ENCODE assay signal across 15 cellular contexts in genomic region chr12:18257251-18257650, GRCh38. TPM values are rescaled to one million over a fixed set of nuclear protein-coding genes. Genes with fewer than 3 reads are reported as not detected.
"Had no signal": no experiment of that assay in that cellular context is flagged by ENCODE, and none has a peak within 500 bp of the region (broad histone marks: within the 10 kb centered on the region; RNA-seq: fewer than 3 reads in every experiment).

No MANE protein-coding gene starts in this region.

- H3K27me3 ChIP-seq: esophagus squamous epithelium, foreskin keratinocyte, sigmoid colon had no signal

- DNase-seq: dermis blood vessel endothelial cell; esophagus squamous epithelium; foreskin keratinocyte; immature natural killer cell; naive thymus-derived CD4-positive, alpha-beta T cell; posterior cingulate gyrus; sigmoid colon; stimulated activated CD4-positive, alpha-beta T cell treated with anti-CD3 and anti-CD28 coated beads, Interleukin-12 subunit alpha, Interleukin-12 subunit beta, amount 100 ng/mL, for 4 hours; stimulated activated naive CD4-positive, alpha-beta T cell; trophoblast cell had no signal

- ATAC-seq: foreskin keratinocyte; naive thymus-derived CD4-positive, alpha-beta T cell had no signal

- H3K27ac ChIP-seq: esophagus squamous epithelium, foreskin keratinocyte, sigmoid colon had no signal

- H3K36me3 ChIP-seq: esophagus squamous epithelium, sigmoid colon had no signal

- H3K9me3 ChIP-seq: esophagus squamous epithelium, sigmoid colon had no signal

- H3K4me3 ChIP-seq: esophagus squamous epithelium, sigmoid colon, skin epidermis had no signal

- H3K4me1 ChIP-seq: sigmoid colon had no signal

RNA-seq across cellular contexts. Expression of gene PIK3C2G, which starts 4.1 kb away (rescaled TPM):
- total RNA-seq: mononuclear cell; naive thymus-derived CD4-positive, alpha-beta T cell; neural crest cell; osteocyte; pulmonary artery endothelial cell had no signal
